16 cellular contexts compared by ENCODE assay signal in the genomic region with DNA sequence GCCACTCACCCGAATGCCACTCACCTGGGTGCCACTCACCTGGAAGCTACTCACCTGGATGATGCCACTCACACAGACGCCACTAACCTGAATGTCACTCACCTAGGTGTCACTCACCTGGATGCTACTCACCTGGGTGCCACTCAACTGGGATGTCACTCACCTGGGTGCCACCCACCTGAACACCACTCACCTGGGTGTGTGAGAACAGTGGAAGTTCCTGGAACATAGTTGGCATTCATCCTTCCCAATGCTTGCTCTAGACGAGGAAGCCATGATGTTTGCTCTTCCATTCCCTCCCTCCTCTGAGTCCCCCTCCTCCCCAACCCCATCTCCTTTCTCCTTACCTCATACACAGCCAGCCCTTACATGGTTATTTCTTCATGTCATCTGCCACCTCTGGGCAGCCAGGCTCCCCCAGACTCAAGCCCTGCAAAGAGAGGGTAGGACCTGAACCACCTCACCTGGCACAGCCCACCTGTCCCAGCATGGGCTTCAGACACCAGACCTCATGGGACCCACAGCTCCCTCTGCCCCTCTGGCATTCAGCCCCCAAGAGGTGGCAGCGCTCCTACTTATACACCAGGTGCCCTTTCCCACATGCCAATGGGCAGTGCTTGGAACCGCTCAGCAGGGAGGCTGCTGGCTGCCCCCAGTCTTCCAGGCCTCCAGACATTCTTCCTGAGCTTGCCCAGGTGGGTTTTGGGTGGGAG.
A peak's percentile ranks its signal among the peaks of the same experiment; 100 is the strongest.
DNase-seq lines count a peak whose midpoint lies in the region; ATAC-seq and FAIRE-seq lines count a peak whose summit lies in the region.
"Had no signal": no experiment of that assay in that cellular context is flagged by ENCODE, and none has a peak within 500 bp of the region (broad histone marks: within the 10 kb centered on the region; RNA-seq: fewer than 3 reads in every experiment).

No MANE protein-coding gene starts in this region.

- peak; percentile 11 for DNase-seq in GM03348 (ENCODE audit: low spot score)
- peak; percentile 31 for DNase-seq in NAMALWA (ENCODE audit: low spot score)
- DNase-seq in urothelium cell line (ENCODE audit: low spot score), result no peak
- no peak for DNase-seq in AG20443 (ENCODE audit: low spot score)
- DNase-seq: ACHN, AML-193, HCEC 1CT, KBM-7, NCI-H1092, NCI-H2107, NCI-H510A, SJCRH30 had no signal

- ATAC-seq in esophagus mucosa, result peak; percentile 14
- ATAC-seq in GM19035 (IDR thresholded peaks at IDR 0.05; ENCODE audit: unreplicated experiment), result no peak
- ATAC-seq in GM21447 (IDR thresholded peaks at IDR 0.05; ENCODE audit: unreplicated experiment), result no peak

- FAIRE-seq in urothelium cell line (lab: Jason Lieb, UNC), result peak; percentile 17
- FAIRE-seq: D721Med had no signal

Comparison
In these comparisons a context has a peak if more than half of its experiments do, and no peak if none do; other contexts are left out.
1. DNase-seq: peak in GM03348 (single experiment) and NAMALWA (single experiment); none in urothelium cell line (single experiment) and AG20443 (single experiment).